Comparison of ENCODE assay signal across 20 cellular contexts in genomic region chr20:64247312-64247627, GRCh38. TPM values are rescaled to one million over a fixed set of nuclear protein-coding genes. Genes with fewer than 3 reads are reported as not detected.
DNase-seq lines count a peak whose midpoint lies in the region; ATAC-seq and TF ChIP-seq lines count a peak whose summit lies in the region.
"Had no signal": no experiment of that assay in that cellular context is flagged by ENCODE, and none has a peak within 500 bp of the region (broad histone marks: within the 10 kb centered on the region; RNA-seq: fewer than 3 reads in every experiment).

No MANE protein-coding gene starts in this region.

- no peaks in the 10 kb centered on the region for H3K36me3 Mint-ChIP-seq in activated naive CD4-positive, alpha-beta T cell treated with anti-CD3 and anti-CD28 coated beads, Interleukin-2, amount 10 ng/mL, durations not matched to agents 7 days and 5 days
- H3K36me3 Mint-ChIP-seq in activated naive CD4-positive, alpha-beta T cell treated with anti-CD3 and anti-CD28 coated beads, Interleukin-2, amount 50 U/mL, for 72 hours: no peaks in the 10 kb centered on the region
- H3K36me3 Mint-ChIP-seq: CD4-positive, alpha-beta memory T cell had no signal

- no peak overlapping the region for H3K27ac ChIP-seq in RWPE2 (ENCODE audit: poor library complexity, severe bottlenecking)
- H3K27ac ChIP-seq in ascending aorta: no peak overlapping the region
- H3K27ac ChIP-seq: BLaER1 had no signal

- H3K4me3 ChIP-seq in RWPE2 (ENCODE audit: severe bottlenecking) (no peak overlapping the region), ascending aorta (no peak overlapping the region)
- H3K4me3 ChIP-seq: BLaER1 had no signal

- intact Hi-C loops in sciatic nerve (cut with DNase I) (no loop called here), ascending aorta (cut with DNase I) (no loop called here)

- no peak for ATAC-seq in activated naive CD4-positive, alpha-beta T cell treated with anti-CD3 and anti-CD28 coated beads, Interleukin-2, amount 50 U/mL, for 72 hours
- ATAC-seq in RWPE2 (ENCODE audit: low read depth) (no peak), left lobe of liver (no peak), sciatic nerve (no peak), GM19324 (IDR thresholded peaks at IDR 0.05; ENCODE audit: low FRiP score, unreplicated experiment) (no peak)
- ATAC-seq: SK-N-SH treated with all-trans-retinoic acid at 6 μM for 48 hours had no signal

- H3K9me3 Mint-ChIP-seq in activated naive CD4-positive, alpha-beta T cell treated with anti-CD3 and anti-CD28 coated beads, Interleukin-2, amount 10 ng/mL, durations not matched to agents 7 days and 5 days: no peaks in the 10 kb centered on the region
- no peaks in the 10 kb centered on the region for H3K9me3 Mint-ChIP-seq in activated naive CD4-positive, alpha-beta T cell treated with anti-CD3 and anti-CD28 coated beads, Interleukin-2, amount 50 U/mL, for 72 hours
- H3K9me3 Mint-ChIP-seq: CD4-positive, alpha-beta memory T cell; HFFc6 had no signal

- H3K4me1 ChIP-seq in RWPE2 (ENCODE audit: insufficient read depth, poor library complexity, severe bottlenecking) (no peaks in the 10 kb centered on the region), ascending aorta (no peaks in the 10 kb centered on the region)

- no peaks in the 10 kb centered on the region for H3K4me1 Mint-ChIP-seq in activated naive CD4-positive, alpha-beta T cell treated with anti-CD3 and anti-CD28 coated beads, Interleukin-2, amount 10 ng/mL, durations not matched to agents 7 days and 5 days

- H3K4me3 Mint-ChIP-seq in activated naive CD4-positive, alpha-beta T cell treated with anti-CD3 and anti-CD28 coated beads, Interleukin-2, amount 10 ng/mL, durations not matched to agents 7 days and 5 days: no peak overlapping the region
- H3K4me3 Mint-ChIP-seq: HFFc6 had no signal

- peaks cover 31% of the 10 kb centered on the region for H3K27me3 ChIP-seq in RWPE2 (ENCODE audit: insufficient read depth, poor library complexity, severe bottlenecking)
- H3K27me3 ChIP-seq in ascending aorta: no peaks in the 10 kb centered on the region
- H3K27me3 ChIP-seq: BLaER1 had no signal

- no peaks in the 10 kb centered on the region for H3K9me3 ChIP-seq in RWPE2 (ENCODE audit: severe bottlenecking)
- no peaks in the 10 kb centered on the region for H3K9me3 ChIP-seq in ascending aorta
- H3K9me3 ChIP-seq: BLaER1 had no signal

- H3K27me3 Mint-ChIP-seq in activated naive CD4-positive, alpha-beta T cell treated with anti-CD3 and anti-CD28 coated beads, Interleukin-2, amount 10 ng/mL, durations not matched to agents 7 days and 5 days: peaks cover 65% of the 10 kb centered on the region

- no peak for TF ChIP-seq CTCF in RWPE2 (IDR thresholded peaks at IDR 0.05; ENCODE audit: poor library complexity, severe bottlenecking)
- no peak for TF ChIP-seq CTCF in ascending aorta (IDR thresholded peaks at IDR 0.05)

- H3K36me3 ChIP-seq in RWPE2 (ENCODE audit: low read depth): no peaks in the 10 kb centered on the region
- H3K36me3 ChIP-seq in ascending aorta: no peaks in the 10 kb centered on the region
- H3K36me3 ChIP-seq: BLaER1 had no signal

- no peak overlapping the region for H3K27ac Mint-ChIP-seq in activated naive CD4-positive, alpha-beta T cell treated with anti-CD3 and anti-CD28 coated beads, Interleukin-2, amount 10 ng/mL, durations not matched to agents 7 days and 5 days
- no peak overlapping the region for H3K27ac Mint-ChIP-seq in activated naive CD4-positive, alpha-beta T cell treated with anti-CD3 and anti-CD28 coated beads, Interleukin-2, amount 50 U/mL, for 72 hours
- H3K27ac Mint-ChIP-seq: CD4-positive, alpha-beta memory T cell; HFFc6 had no signal

- CTCF ChIA-PET in activated naive CD4-positive, alpha-beta T cell treated with anti-CD3 and anti-CD28 coated beads, Interleukin-2, amount 10 ng/mL, durations not matched to agents 7 days and 5 days (lab: Charles Lee): no interaction called here

- peak; percentile 16 for DNase-seq in activated naive CD4-positive, alpha-beta T cell treated with anti-CD3 and anti-CD28 coated beads, Interleukin-2, amount 10 ng/mL, durations not matched to agents 7 days and 5 days
- DNase-seq in activated naive CD4-positive, alpha-beta T cell treated with anti-CD3 and anti-CD28 coated beads, Interleukin-2, amount 50 U/mL, for 72 hours (ENCODE audit: low spot score in 2 of 2): no peak
- DNase-seq in RWPE2 (ENCODE audit: low spot score) (peak; percentile 65), left lobe of liver (ENCODE audit: low spot score) (peak; percentile 40), sciatic nerve (ENCODE audit: low spot score) (peak; percentile 41), ascending aorta (ENCODE audit: low spot score in 2 of 2) (no peak), retina (no peak)
- DNase-seq: CD4-positive, alpha-beta memory T cell; HFFc6; KG1; NCI-H1105 treated with DMSO at 0.1 percent for 48 hours; NCI-H1694 treated with DMSO at 0.1 percent for 48 hours; NCI-H345; NCI-H526; NK-92 treated with Interleukin-12 subunit alpha and Interleukin-12 subunit beta, amount 100 ng/mL, for 24 hours; RPMI8226; SIG-M5 had no signal

RNA-seq across cellular contexts. Expression of gene PCMTD2, which starts 8.3 kb away (rescaled TPM):
- total RNA-seq in activated naive CD4-positive, alpha-beta T cell treated with anti-CD3 and anti-CD28 coated beads, Interleukin-2, amount 50 U/mL, for 72 hours: 10 to 100 TPM; 25.3 to 39.6 TPM
- 29.3 TPM for total RNA-seq in left lobe of liver
- total RNA-seq in sciatic nerve: 85.6 TPM
- 30.3 TPM for total RNA-seq in ascending aorta

Comparison
In these comparisons a context has a peak if more than half of its experiments do, and no peak if none do; other contexts are left out.
1. DNase-seq: peak in activated naive CD4-positive, alpha-beta T cell treated with anti-CD3 and anti-CD28 coated beads, Interleukin-2, amount 10 ng/mL, durations not matched to agents 7 days and 5 days (single experiment), RWPE2 (single experiment), left lobe of liver (single experiment) and sciatic nerve (single experiment); none in activated naive CD4-positive, alpha-beta T cell treated with anti-CD3 and anti-CD28 coated beads, Interleukin-2, amount 50 U/mL, for 72 hours (0 of 2), ascending aorta (0 of 2) and retina (single experiment).